21 cellular contexts compared by ENCODE assay signal in genomic region chrX:68286076-68286475, GRCh38.
A peak's percentile ranks its signal among the peaks of the same experiment; 100 is the strongest.
DNase-seq lines count a peak whose midpoint lies in the region; ATAC-seq and TF ChIP-seq lines count a peak whose summit lies in the region.
"Had no signal": no experiment of that assay in that cellular context is flagged by ENCODE, and none has a peak within 500 bp of the region (broad histone marks: within the 10 kb centered on the region; RNA-seq: fewer than 3 reads in every experiment).

No MANE protein-coding gene starts in this region.

- H2BK20ac ChIP-seq in IMR-90 (ENCODE audit: low read depth, low read length): no peak overlapping the region

- TF ChIP-seq CTCF in IMR-90 (conservative IDR thresholded peaks at IDR 0.05; ENCODE audit: low read depth, low read length) (no peak), natural killer cell (IDR thresholded peaks at IDR 0.05) (no peak)

- H3K4me1 ChIP-seq in IMR-90 (ENCODE audit: control insufficient read depth, insufficient read depth, low read length): no peaks in the 10 kb centered on the region
- H3K4me1 ChIP-seq: BLaER1 had no signal

- no peak overlapping the region for H4K8ac ChIP-seq in IMR-90 (ENCODE audit: low read depth in 2 of 2, low read length in 2 of 2)

- TF ChIP-seq POLR2A in IMR-90 (IDR thresholded peaks at IDR 0.05; ENCODE audit: low read depth, low read length): no peak

- TF ChIP-seq RAD21 in IMR-90 (IDR thresholded peaks at IDR 0.05; ENCODE audit: low read length): no peak

- peak overlapping the region; percentile 77 to 87 for H3K27ac Mint-ChIP-seq in natural killer cell
- H3K27ac Mint-ChIP-seq: CD4-positive, CD25-positive, alpha-beta regulatory T cell had no signal

- H3K27ac ChIP-seq in IMR-90 (ENCODE audit: insufficient read depth, low read length): no peak overlapping the region
- H3K27ac ChIP-seq: BLaER1, GM23248, PC-9 had no signal

- dilution Hi-C loops in IMR-90 (cut with HindIII; ENCODE audit: low sequenced_read_pairs, unreplicated experiment): no loop called here

- peaks cover 52 to 64% of the 10 kb centered on the region in 2 donors for H3K4me1 Mint-ChIP-seq in natural killer cell
- H3K4me1 Mint-ChIP-seq: CD4-positive, CD25-positive, alpha-beta regulatory T cell had no signal

- no peak overlapping the region for H2AK5ac ChIP-seq in IMR-90 (ENCODE audit: low read depth, low read length)

- peaks cover 0 to 21% of the 10 kb centered on the region in 2 donors for H3K27me3 Mint-ChIP-seq in natural killer cell (ENCODE audit: low read depth in 2 of 2)
- H3K27me3 Mint-ChIP-seq: CD4-positive, CD25-positive, alpha-beta regulatory T cell had no signal

- H2BK15ac ChIP-seq in IMR-90 (ENCODE audit: low read depth, low read length): no peak overlapping the region

- H3K36me3 ChIP-seq in IMR-90 (ENCODE audit: control insufficient read depth, insufficient read depth, low read length): no peaks in the 10 kb centered on the region
- H3K36me3 ChIP-seq: BLaER1, MG63 had no signal

- H3K9ac ChIP-seq in IMR-90 (ENCODE audit: low read depth, low read length): no peak overlapping the region
- H3K9ac ChIP-seq: BLaER1, GM23248 had no signal

- H3K56ac ChIP-seq in IMR-90 (ENCODE audit: extremely low read depth, insufficient read depth, low read length): no peak overlapping the region

- no peak overlapping the region for H3K14ac ChIP-seq in IMR-90 (replicated peaks; ENCODE audit: low read depth, low read length)

- H2BK120ac ChIP-seq in IMR-90 (ENCODE audit: low read depth, low read length): no peak overlapping the region

- peak; percentile 85 for ATAC-seq in IMR-90 (ENCODE audit: low read depth)
- ATAC-seq in natural killer cell: no peak
- ATAC-seq in GM21515 (IDR thresholded peaks at IDR 0.05; ENCODE audit: unreplicated experiment): no peak
- ATAC-seq in GM19455 (IDR thresholded peaks at IDR 0.05; ENCODE audit: unreplicated experiment): no peak
- ATAC-seq in GM21447 (IDR thresholded peaks at IDR 0.05; ENCODE audit: unreplicated experiment): no peak

- H3K4me3 ChIP-seq in IMR-90 (ENCODE audit: insufficient read depth, low read depth, low read length): no peak overlapping the region
- H3K4me3 ChIP-seq: BLaER1, GM23248, MG63, PC-9 had no signal

- H3K9me3 Mint-ChIP-seq in natural killer cell: peaks cover 0 to 3% of the 10 kb centered on the region in 2 donors

- no TSS peak for BruUV-seq in IMR-90 (replicated peaks; lab: Mats Ljungman, UMichigan)

- no peak overlapping the region for H3K23ac ChIP-seq in IMR-90 (ENCODE audit: low read depth, low read length)

- H2AK9ac ChIP-seq in IMR-90 (replicated peaks; ENCODE audit: low read depth, low read length, poor library complexity): no peak overlapping the region

- H3K4ac ChIP-seq in IMR-90 (ENCODE audit: low read depth, low read length): no peak overlapping the region

- in situ Hi-C loops in IMR-90 (cut with MboI; ENCODE audit: low sequenced_read_pairs): no loop called here

- H3K79me1 ChIP-seq in IMR-90 (ENCODE audit: low read depth in 1 of 2, low read length in 2 of 2): no peaks in the 10 kb centered on the region

- H3K9me3 ChIP-seq in IMR-90 (ENCODE audit: control insufficient read depth, insufficient read depth, low read length): no peaks in the 10 kb centered on the region
- H3K9me3 ChIP-seq: BLaER1, MG63 had no signal

- no peak overlapping the region for H2AFZ ChIP-seq in IMR-90 (replicated peaks; ENCODE audit: low read length, poor library complexity)
- H2AFZ ChIP-seq: GM23248, PC-9 had no signal

- no peaks in the 10 kb centered on the region for H3K27me3 ChIP-seq in IMR-90 (ENCODE audit: control insufficient read depth, insufficient read depth, low read length)
- H3K27me3 ChIP-seq: MG63 had no signal

- H4K20me1 ChIP-seq in IMR-90 (ENCODE audit: insufficient read depth, low read length): no peaks in the 10 kb centered on the region
- H4K20me1 ChIP-seq: BLaER1 had no signal

- CTCF ChIA-PET in IMR-90 (lab: Yijun Ruan, JAX): no interaction called here

- H3K9me1 ChIP-seq in IMR-90 (ENCODE audit: insufficient read depth, low read length): no peaks in the 10 kb centered on the region

- H4K91ac ChIP-seq in IMR-90 (ENCODE audit: insufficient read depth, low read depth, low read length): no peak overlapping the region

- H2BK5ac ChIP-seq in IMR-90 (ENCODE audit: low read depth, low read length, poor library complexity, severe bottlenecking): no peak overlapping the region

- POLR2A ChIA-PET in IMR-90 (lab: Charles Lee; ENCODE audit: unreplicated experiment): no interaction called here

- H4K5ac ChIP-seq in IMR-90 (ENCODE audit: low read depth, low read length): no peak overlapping the region

- no peaks in the 10 kb centered on the region for H3K36me3 Mint-ChIP-seq in natural killer cell
- H3K36me3 Mint-ChIP-seq: CD4-positive, CD25-positive, alpha-beta regulatory T cell had no signal

- intact Hi-C loops in IMR-90 (cut with micrococcal nuclease) (no loop called here), natural killer cell (cut with micrococcal nuclease) (loop anchor here (2.0 to 5.0 kb wide), 2 partner anchors 19 to 156 kb away; no protein-coding TSS in a partner anchor)

- no peak overlapping the region for H3K4me2 ChIP-seq in IMR-90 (ENCODE audit: low read depth, low read length)
- H3K4me2 ChIP-seq: BLaER1, PC-9 had no signal

- H3K4me3 Mint-ChIP-seq in natural killer cell: peak overlapping the region; percentile 71
- H3K4me3 Mint-ChIP-seq: CD4-positive, CD25-positive, alpha-beta regulatory T cell had no signal

- DNase-seq in IMR-90 (peak; percentile 40), astrocyte of the hippocampus (ENCODE audit: low read depth, low spot score) (peak; percentile 2), foreskin melanocyte (peak; percentile 24), natural killer cell (no peak), hepatic stellate cell (ENCODE audit: low spot score) (no peak)
- DNase-seq: CD4-positive, CD25-positive, alpha-beta regulatory T cell; GM23248; H7; KBM-7; MG63; NCI-H1417; NCI-H1694; NCI-H2029 treated with DMSO at 0.1 percent for 48 hours; NCI-H526 treated with DMSO at 0.1 percent for 48 hours; PC-9; RPMI8226; SHP77 had no signal

- H3K18ac ChIP-seq in IMR-90 (ENCODE audit: low read depth, low read length): no peak overlapping the region

TF ChIP-seq in IMR-90, 13 proteins besides CTCF, POLR2A, EP300 and RAD21:
- no peak for TF ChIP-seq SMC3 (IDR thresholded peaks at IDR 0.05; ENCODE audit: low read depth, low read length)
- no peak for TF ChIP-seq USF2 (IDR thresholded peaks at IDR 0.05; ENCODE audit: low read depth, low read length)
- no peak for TF ChIP-seq NFE2L2 (IDR thresholded peaks at IDR 0.05; ENCODE audit: low read depth, low read length)
TF ChIP-seq in IMR-90: peak in this region for 0.

Comparison
In these comparisons a context has a peak if more than half of its experiments do, and no peak if none do; other contexts are left out.
1. DNase-seq: peak in IMR-90 (single experiment), astrocyte of the hippocampus (single experiment) and foreskin melanocyte (single experiment); none in natural killer cell (single experiment) and hepatic stellate cell (single experiment).